34 cellular contexts compared by ENCODE assay signal in genomic region chr3:17456650-17457049, GRCh38.
"Had no signal": no experiment of that assay in that cellular context is flagged by ENCODE, and none has a peak within 500 bp of the region (broad histone marks: within the 10 kb centered on the region; RNA-seq: fewer than 3 reads in every experiment).

No MANE protein-coding gene starts in this region.

- H3K9ac ChIP-seq: KMS-11 had no signal

- H3K27me3 ChIP-seq: MG63 had no signal

- H3K27ac ChIP-seq: KMS-11 had no signal

- DNase-seq: Karpas-422, Kasumi-1, KG1, MG63, MM.1S, MV-4-11, NCI-H1048, NCI-H1092, NCI-H1092 treated with DMSO at 0.1 percent for 48 hours, NCI-H1105, NCI-H1105 treated with DMSO at 0.1 percent for 48 hours, NCI-H1417, NCI-H1417 treated with DMSO at 0.1 percent for 48 hours, NCI-H1436, NCI-H1436 treated with DMSO at 0.1 percent for 48 hours, NCI-H146, NCI-H1694, NCI-H1694 treated with DMSO at 0.1 percent for 48 hours, NCI-H187, NCI-H187 treated with DMSO at 0.1 percent for 48 hours, NCI-H1930, NCI-H2029, NCI-H2029 treated with DMSO at 0.1 percent for 48 hours, NCI-H2081, NCI-H2081 treated with DMSO at 0.1 percent for 48 hours, NCI-H2107, NCI-H2171, NCI-H2171 treated with DMSO at 0.1 percent for 48 hours, NCI-H2227 treated with DMSO at 0.1 percent for 48 hours, NCI-H226, NCI-H345, NCI-H446, NCI-H446 treated with DMSO at 0.1 percent for 48 hours had no signal

- H3K9me3 ChIP-seq: MG63 had no signal

- H3K4me2 ChIP-seq: KMS-11 had no signal

- H3K36me3 ChIP-seq: MG63 had no signal

- H3K4me3 ChIP-seq: MG63 had no signal
